In genomic region chr10:50431118-50431517, GRCh38 we compare ENCODE assay signal across 11 cellular contexts.
DNase-seq lines count a peak whose midpoint lies in the region; ATAC-seq and TF ChIP-seq lines count a peak whose summit lies in the region.
"Had no signal": no experiment of that assay in that cellular context is flagged by ENCODE, and none has a peak within 500 bp of the region (broad histone marks: within the 10 kb centered on the region; RNA-seq: fewer than 3 reads in every experiment).

No MANE protein-coding gene starts in this region.

- peak overlapping the region; percentile 32 for H3K4me2 ChIP-seq in SU-DHL-6 (ENCODE audit: low read depth, low read length, poor library complexity, severe bottlenecking)
- H3K4me2 ChIP-seq: A549 had no signal

- ATAC-seq in stimulated activated effector memory CD8-positive, alpha-beta T cell treated with anti-CD3 and anti-CD28 coated beads, Interleukin-12 subunit alpha, Interleukin-12 subunit beta, amount 100 ng/mL, for 72 hours: no peak
- ATAC-seq in HG03139 (IDR thresholded peaks at IDR 0.05; ENCODE audit: unreplicated experiment): no peak
- ATAC-seq: A549 had no signal

- DNase-seq in T-helper 1 cell (no peak), fibroblast of mammary gland (ENCODE audit: low read depth) (peak; percentile 74), DMS53 treated with DMSO at 0.1 percent for 48 hours (lab: John Stamatoyannopoulos, UW; ENCODE audit: unreplicated experiment) (no peak), COLO668 (lab: John Stamatoyannopoulos, UW; ENCODE audit: unreplicated experiment) (no peak)
- DNase-seq in stimulated activated effector memory CD8-positive, alpha-beta T cell treated with anti-CD3 and anti-CD28 coated beads, Interleukin-12 subunit alpha, Interleukin-12 subunit beta, amount 100 ng/mL, for 72 hours (ENCODE audit: low spot score in 2 of 2): no peak
- DNase-seq: activated CD8-positive, alpha-beta memory T cell treated with anti-CD3 and anti-CD28 coated beads, Interleukin-2, amount 50 U/mL, for 48 hours; NCI-H510A had no signal

- no peaks in the 10 kb centered on the region for H3K9me3 Mint-ChIP-seq in T-helper 1 cell treated with Interleukin-12 subunit alpha and Interleukin-12 subunit beta and Interleukin-4 antibody, amounts not matched to agents 30 μg/mL and 1 μg/mL, for 36 hours
- H3K9me3 Mint-ChIP-seq in stimulated activated effector memory CD8-positive, alpha-beta T cell treated with anti-CD3 and anti-CD28 coated beads, Interleukin-12 subunit alpha, Interleukin-12 subunit beta, amount 100 ng/mL, for 72 hours: no peaks in the 10 kb centered on the region

- H2AFZ ChIP-seq in SU-DHL-6 (ENCODE audit: low read depth, low read length, severe bottlenecking): no peak overlapping the region

- no peaks in the 10 kb centered on the region for H4K20me1 ChIP-seq in SU-DHL-6 (ENCODE audit: low read depth, low read length)

- peaks cover 3% of the 10 kb centered on the region for H3K27me3 Mint-ChIP-seq in T-helper 1 cell treated with Interleukin-12 subunit alpha and Interleukin-12 subunit beta and Interleukin-4 antibody, amounts not matched to agents 30 μg/mL and 1 μg/mL, for 36 hours (ENCODE audit: low read depth)

- H3K36me3 ChIP-seq in SU-DHL-6 (ENCODE audit: low read length): no peaks in the 10 kb centered on the region

- no peak overlapping the region for H3K27ac ChIP-seq in SU-DHL-6 (ENCODE audit: low read depth, low read length)
- H3K27ac ChIP-seq: A549 had no signal

- no peaks in the 10 kb centered on the region for H3K79me2 ChIP-seq in SU-DHL-6 (ENCODE audit: insufficient read depth, low read length)

- TF ChIP-seq CTCF in SU-DHL-6 (IDR thresholded peaks at IDR 0.05; ENCODE audit: insufficient read depth, low read length, poor library complexity, severe bottlenecking): no peak
- no peak for TF ChIP-seq CTCF in fibroblast of mammary gland (conservative IDR thresholded peaks at IDR 0.05; ENCODE audit: control insufficient read depth, insufficient read depth, low read depth, low read length)

- no peaks in the 10 kb centered on the region for H3K9me3 ChIP-seq in SU-DHL-6 (ENCODE audit: insufficient read depth, low read length)
- H3K9me3 ChIP-seq: A549 had no signal

- peak overlapping the region; percentile 6 for H3K4me3 Mint-ChIP-seq in T-helper 1 cell treated with Interleukin-12 subunit alpha and Interleukin-12 subunit beta and Interleukin-4 antibody, amounts not matched to agents 30 μg/mL and 1 μg/mL, for 36 hours
- peak overlapping the region; percentile 52 for H3K4me3 Mint-ChIP-seq in stimulated activated effector memory CD8-positive, alpha-beta T cell treated with anti-CD3 and anti-CD28 coated beads, Interleukin-12 subunit alpha, Interleukin-12 subunit beta, amount 100 ng/mL, for 72 hours

- no peaks in the 10 kb centered on the region for H3F3A ChIP-seq in SU-DHL-6 (ENCODE audit: insufficient read depth)

- peak overlapping the region; percentile 56 for H3K27ac Mint-ChIP-seq in T-helper 1 cell treated with Interleukin-12 subunit alpha and Interleukin-12 subunit beta and Interleukin-4 antibody, amounts not matched to agents 30 μg/mL and 1 μg/mL, for 36 hours
- H3K27ac Mint-ChIP-seq in stimulated activated effector memory CD8-positive, alpha-beta T cell treated with anti-CD3 and anti-CD28 coated beads, Interleukin-12 subunit alpha, Interleukin-12 subunit beta, amount 100 ng/mL, for 72 hours: peak overlapping the region; percentile 91

- no peaks in the 10 kb centered on the region for H3K9me2 ChIP-seq in SU-DHL-6 (replicated peaks; ENCODE audit: insufficient read depth, low read length)

- H3K4me1 Mint-ChIP-seq in T-helper 1 cell treated with Interleukin-12 subunit alpha and Interleukin-12 subunit beta and Interleukin-4 antibody, amounts not matched to agents 30 μg/mL and 1 μg/mL, for 36 hours (ENCODE audit: low read depth): peaks cover 30% of the 10 kb centered on the region
- peaks cover 53% of the 10 kb centered on the region for H3K4me1 Mint-ChIP-seq in stimulated activated effector memory CD8-positive, alpha-beta T cell treated with anti-CD3 and anti-CD28 coated beads, Interleukin-12 subunit alpha, Interleukin-12 subunit beta, amount 100 ng/mL, for 72 hours

- peaks cover 25% of the 10 kb centered on the region for H3K36me3 Mint-ChIP-seq in T-helper 1 cell treated with Interleukin-12 subunit alpha and Interleukin-12 subunit beta and Interleukin-4 antibody, amounts not matched to agents 30 μg/mL and 1 μg/mL, for 36 hours (ENCODE audit: low read depth)
- no peaks in the 10 kb centered on the region for H3K36me3 Mint-ChIP-seq in stimulated activated effector memory CD8-positive, alpha-beta T cell treated with anti-CD3 and anti-CD28 coated beads, Interleukin-12 subunit alpha, Interleukin-12 subunit beta, amount 100 ng/mL, for 72 hours

- H3K4me3 ChIP-seq in SU-DHL-6 (ENCODE audit: insufficient read depth, low read length, poor library complexity, severe bottlenecking) (no peak overlapping the region), fibroblast of mammary gland (ENCODE audit: control insufficient read depth, low read depth, low read length) (no peak overlapping the region)
- H3K4me3 ChIP-seq: A549 had no signal

- H3K27me3 ChIP-seq in SU-DHL-6 (ENCODE audit: low read length): no peaks in the 10 kb centered on the region

- no peak overlapping the region for H3K9ac ChIP-seq in SU-DHL-6 (ENCODE audit: low read length)
